In the genomic region with DNA sequence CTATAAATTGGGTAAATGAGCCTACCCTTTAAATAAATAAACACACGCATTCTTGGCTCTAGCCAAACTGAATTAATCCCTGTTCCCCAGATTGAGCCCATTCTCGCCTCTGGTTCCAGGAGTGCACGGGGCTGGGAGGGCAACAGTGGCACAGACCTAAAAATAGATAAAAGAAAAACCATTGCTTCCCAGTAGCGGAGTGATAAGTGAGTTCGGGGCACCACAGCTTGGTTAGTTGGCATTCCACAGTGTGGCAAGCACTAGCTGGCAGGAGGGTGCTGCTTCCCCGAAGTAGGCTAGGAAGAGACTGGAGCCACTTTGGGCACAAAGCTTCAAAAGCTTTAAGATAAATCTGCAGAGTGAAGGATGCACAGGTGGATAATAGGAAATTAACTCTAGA, we compare ENCODE assay signal across 24 cellular contexts.
DNase-seq lines count a peak whose midpoint lies in the region; ATAC-seq, FAIRE-seq and TF ChIP-seq lines count a peak whose summit lies in the region.
"Had no signal": no experiment of that assay in that cellular context is flagged by ENCODE, and none has a peak within 500 bp of the region (broad histone marks: within the 10 kb centered on the region; RNA-seq: fewer than 3 reads in every experiment).

No MANE protein-coding gene starts in this region.

- H3K4me1 ChIP-seq in esophagus muscularis mucosa (no peaks in the 10 kb centered on the region), left ventricle myocardium inferior (peaks cover 15% of the 10 kb centered on the region), kidney (ENCODE audit: control insufficient read depth in 1 of 2, insufficient read depth in 1 of 2, low read depth in 1 of 2, low read length in 2 of 2) (no peaks in the 10 kb centered on the region)
- H3K4me1 ChIP-seq: BLaER1, Caco-2 had no signal

- CTCF ChIA-PET in activated CD8-positive, alpha-beta T cell treated with anti-CD3 and anti-CD28 coated beads, Interleukin-2, amount 10 ng/mL, durations not matched to agents 7 days and 5 days (lab: Charles Lee): no interaction called here

- no peaks in the 10 kb centered on the region for H3K4me1 Mint-ChIP-seq in activated CD8-positive, alpha-beta T cell treated with anti-CD3 and anti-CD28 coated beads, Interleukin-2, amount 10 ng/mL, durations not matched to agents 7 days and 5 days (ENCODE audit: low read depth)
- H3K4me1 Mint-ChIP-seq: B cell; CD4-positive, CD25-positive, alpha-beta regulatory T cell had no signal

- H3K9me3 ChIP-seq in esophagus muscularis mucosa (no peaks in the 10 kb centered on the region), left ventricle myocardium inferior (replicated peaks) (no peaks in the 10 kb centered on the region), kidney (ENCODE audit: control insufficient read depth in 1 of 2, low read length in 2 of 2) (no peaks in the 10 kb centered on the region)
- H3K9me3 ChIP-seq: BLaER1, Caco-2 had no signal

- no peak overlapping the region for H3K4me3 Mint-ChIP-seq in activated CD8-positive, alpha-beta T cell treated with anti-CD3 and anti-CD28 coated beads, Interleukin-2, amount 10 ng/mL, durations not matched to agents 7 days and 5 days
- H3K4me3 Mint-ChIP-seq: B cell; CD4-positive, CD25-positive, alpha-beta regulatory T cell; CD8-positive, alpha-beta T cell had no signal

- H3K9me3 Mint-ChIP-seq in activated CD8-positive, alpha-beta T cell treated with anti-CD3 and anti-CD28 coated beads, Interleukin-2, amount 10 ng/mL, durations not matched to agents 7 days and 5 days (ENCODE audit: insufficient read depth): no peaks in the 10 kb centered on the region
- H3K9me3 Mint-ChIP-seq: CD8-positive, alpha-beta T cell had no signal

- TF ChIP-seq POLR2A in esophagus muscularis mucosa (IDR thresholded peaks at IDR 0.05; ENCODE audit: low read depth): no peak

- H3K9ac ChIP-seq in kidney (ENCODE audit: low read length in 2 of 2): no peak overlapping the region
- H3K9ac ChIP-seq: BLaER1 had no signal

- POLR2A ChIA-PET in activated CD8-positive, alpha-beta T cell treated with anti-CD3 and anti-CD28 coated beads, Interleukin-2, amount 10 ng/mL, durations not matched to agents 7 days and 5 days (lab: Charles Lee): no interaction called here

- no peaks in the 10 kb centered on the region for H3K36me3 Mint-ChIP-seq in activated CD8-positive, alpha-beta T cell treated with anti-CD3 and anti-CD28 coated beads, Interleukin-2, amount 10 ng/mL, durations not matched to agents 7 days and 5 days (ENCODE audit: low read depth)
- H3K36me3 Mint-ChIP-seq: CD4-positive, CD25-positive, alpha-beta regulatory T cell; CD8-positive, alpha-beta T cell had no signal

- no peak overlapping the region for H3K4me3 ChIP-seq in esophagus muscularis mucosa
- no peak overlapping the region for H3K4me3 ChIP-seq in left ventricle myocardium inferior
- no peak overlapping the region for H3K4me3 ChIP-seq in kidney (ENCODE audit: low read length in 2 of 2)
- H3K4me3 ChIP-seq: BLaER1, GM12878 had no signal

- no peaks in the 10 kb centered on the region for H3K27me3 Mint-ChIP-seq in activated CD8-positive, alpha-beta T cell treated with anti-CD3 and anti-CD28 coated beads, Interleukin-2, amount 10 ng/mL, durations not matched to agents 7 days and 5 days (ENCODE audit: low read depth)
- H3K27me3 Mint-ChIP-seq: B cell; CD4-positive, CD25-positive, alpha-beta regulatory T cell had no signal

- no peak overlapping the region for H3K27ac Mint-ChIP-seq in activated CD8-positive, alpha-beta T cell treated with anti-CD3 and anti-CD28 coated beads, Interleukin-2, amount 10 ng/mL, durations not matched to agents 7 days and 5 days
- H3K27ac Mint-ChIP-seq: B cell; CD4-positive, CD25-positive, alpha-beta regulatory T cell; CD8-positive, alpha-beta T cell had no signal

- 66% methylated on average over 6 of the region's 6 CpGs for WGBS in esophagus muscularis mucosa

- ATAC-seq in Right ventricle myocardium inferior: peak; percentile 58
- ATAC-seq in activated CD8-positive, alpha-beta T cell treated with anti-CD3 and anti-CD28 coated beads, Interleukin-2, amount 10 ng/mL, durations not matched to agents 7 days and 5 days: no peak
- no peak for ATAC-seq in GM21360 (IDR thresholded peaks at IDR 0.05; ENCODE audit: unreplicated experiment)
- ATAC-seq: CD8-positive, alpha-beta T cell; GM12878 had no signal

- H3K27ac ChIP-seq in esophagus muscularis mucosa (replicated peaks in 1 of 4) (no peak overlapping the region), left ventricle myocardium inferior (replicated peaks) (peak overlapping the region; percentile 33), kidney (ENCODE audit: low read depth in 2 of 2, low read length in 2 of 2) (no peak overlapping the region)
- H3K27ac ChIP-seq: 22Rv1, BLaER1, C4-2B had no signal

- H3K36me3 ChIP-seq in esophagus muscularis mucosa (no peaks in the 10 kb centered on the region), left ventricle myocardium inferior (no peaks in the 10 kb centered on the region), kidney (ENCODE audit: control insufficient read depth in 1 of 2, insufficient read depth in 2 of 2, low read length in 2 of 2) (no peaks in the 10 kb centered on the region)
- H3K36me3 ChIP-seq: BLaER1 had no signal

- no peak for DNase-seq in Right ventricle myocardium inferior (ENCODE audit: missing footprints)
- DNase-seq in cardiac septum (ENCODE audit: low spot score): no peak
- peak; percentile 79 for DNase-seq in esophagus muscularis mucosa (ENCODE audit: extremely low spot score)
- no peak for DNase-seq in left ventricle myocardium inferior
- DNase-seq in kidney: peak; percentile 35
- no peak for DNase-seq in activated CD8-positive, alpha-beta T cell treated with anti-CD3 and anti-CD28 coated beads, Interleukin-2, amount 10 ng/mL, durations not matched to agents 7 days and 5 days
- DNase-seq in GM10266 (ENCODE audit: extremely low spot score): no peak
- DNase-seq: Caco-2; CD4-positive, CD25-positive, alpha-beta regulatory T cell; CD8-positive, alpha-beta T cell; DMS153; DND-41; GOT3; H7; HCEC 1CT had no signal

- H3K27me3 ChIP-seq in esophagus muscularis mucosa (no peaks in the 10 kb centered on the region), left ventricle myocardium inferior (ENCODE audit: low read depth) (no peaks in the 10 kb centered on the region)
- H3K27me3 ChIP-seq: BLaER1 had no signal

- TF ChIP-seq CTCF in esophagus muscularis mucosa (IDR thresholded peaks at IDR 0.05) (no peak), left ventricle myocardium inferior (IDR thresholded peaks at IDR 0.05; ENCODE audit: borderline replicate concordance) (no peak), kidney (IDR thresholded peaks at IDR 0.05; ENCODE audit: borderline replicate concordance, extremely low read depth, insufficient read depth) (no peak), GM10266 (IDR thresholded peaks at IDR 0.05; ENCODE audit: control insufficient read depth, insufficient read depth, low read depth, missing control alignments) (no peak)

- TF ChIP-seq EP300 in esophagus muscularis mucosa (IDR thresholded peaks at IDR 0.05): no peak

- no peak for FAIRE-seq in kidney (lab: Jason Lieb, UNC)
- FAIRE-seq: A204.1, G401.6, GM12878, GM19239 had no signal

- intact Hi-C loops in Right ventricle myocardium inferior (cut with DNase I): no loop called here
- intact Hi-C loops in cardiac septum (cut with DNase I): no loop called here
- intact Hi-C loops in esophagus muscularis mucosa (cut with DNase I): no loop called here
- intact Hi-C loops in left ventricle myocardium inferior (cut with micrococcal nuclease): no loop called here
- intact Hi-C loops in kidney (cut with DNase I): no loop called here

Comparison
In these comparisons a context has a peak if more than half of its experiments do, and no peak if none do; other contexts are left out.
1. DNase-seq: peak in esophagus muscularis mucosa (single experiment) and kidney (single experiment); none in Right ventricle myocardium inferior (single experiment), cardiac septum (single experiment), left ventricle myocardium inferior (single experiment), activated CD8-positive, alpha-beta T cell treated with anti-CD3 and anti-CD28 coated beads, Interleukin-2, amount 10 ng/mL, durations not matched to agents 7 days and 5 days (single experiment) and GM10266 (single experiment).